Comparison of ENCODE assay signal across 12 cellular contexts in genomic region chr4:76658231-76659102, GRCh38.
DNase-seq lines count a peak whose midpoint lies in the region; ATAC-seq and TF ChIP-seq lines count a peak whose summit lies in the region.
"Had no signal": no experiment of that assay in that cellular context is flagged by ENCODE, and none has a peak within 500 bp of the region (broad histone marks: within the 10 kb centered on the region; RNA-seq: fewer than 3 reads in every experiment).

No MANE protein-coding gene starts in this region.

- no peak overlapping the region for H3K4me3 Mint-ChIP-seq in activated T-helper 17 cell treated with anti-CD3 and anti-CD28 coated beads, Interleukin-2, amount 50 U/mL, for 72 hours
- H3K4me3 Mint-ChIP-seq: nephron had no signal

- TF ChIP-seq CTCF in kidney epithelial cell (IDR thresholded peaks at IDR 0.05; ENCODE audit: insufficient read depth, low read length, poor library complexity, severe bottlenecking) = no peak

- DNase-seq in Daoy (ENCODE audit: low read depth) (peak; percentile 60), kidney epithelial cell (ENCODE audit: low read depth) (peak; percentile 66), HT-29 (ENCODE audit: low spot score) (no peak), NCI-H510A treated with DMSO at 0.1 percent for 48 hours (lab: John Stamatoyannopoulos, UW) (no peak), NCI-H345 treated with DMSO at 0.1 percent for 48 hours (lab: John Stamatoyannopoulos, UW; ENCODE audit: unreplicated experiment) (no peak)
- DNase-seq: activated T-cell treated with anti-CD3 and anti-CD28 coated beads, Interleukin-2, amount 50 U/mL, for 1 hour; DMS79 treated with DMSO at 0.1 percent for 48 hours; Right ventricle myocardium superior had no signal

- H3K27me3 Mint-ChIP-seq in activated T-helper 17 cell treated with anti-CD3 and anti-CD28 coated beads, Interleukin-2, amount 50 U/mL, for 72 hours = peaks cover 3% of the 10 kb centered on the region

- H3K27me3 ChIP-seq in kidney epithelial cell (ENCODE audit: control insufficient read depth, insufficient read depth, low read length) = no peaks in the 10 kb centered on the region

- H3K36me3 Mint-ChIP-seq in activated T-helper 17 cell treated with anti-CD3 and anti-CD28 coated beads, Interleukin-2, amount 50 U/mL, for 72 hours (ENCODE audit: low read depth) = no peaks in the 10 kb centered on the region

- peak overlapping the region; percentile 42 for H3K27ac Mint-ChIP-seq in activated T-helper 17 cell treated with anti-CD3 and anti-CD28 coated beads, Interleukin-2, amount 50 U/mL, for 72 hours

- H3K4me3 ChIP-seq in kidney epithelial cell (ENCODE audit: low read depth, low read length) = no peak overlapping the region

- H3K36me3 ChIP-seq in kidney epithelial cell (ENCODE audit: control insufficient read depth, insufficient read depth, low read length) = no peaks in the 10 kb centered on the region

- no peaks in the 10 kb centered on the region for H3K9me3 Mint-ChIP-seq in activated T-helper 17 cell treated with anti-CD3 and anti-CD28 coated beads, Interleukin-2, amount 50 U/mL, for 72 hours
- H3K9me3 Mint-ChIP-seq: nephron had no signal

- peak; percentile 64 for ATAC-seq in HG02938 (IDR thresholded peaks at IDR 0.05; ENCODE audit: unreplicated experiment)
- peak; percentile 46 for ATAC-seq in activated T-helper 17 cell treated with anti-CD3 and anti-CD28 coated beads, Interleukin-2, amount 50 U/mL, for 72 hours (replicated peaks)
- no peak for ATAC-seq in GM19328 (IDR thresholded peaks at IDR 0.05; ENCODE audit: unreplicated experiment)

- no peaks in the 10 kb centered on the region for H3K4me1 Mint-ChIP-seq in activated T-helper 17 cell treated with anti-CD3 and anti-CD28 coated beads, Interleukin-2, amount 50 U/mL, for 72 hours

Comparison
In these comparisons a context has a peak if more than half of its experiments do, and no peak if none do; other contexts are left out.
1. DNase-seq: peak in Daoy (single experiment) and kidney epithelial cell (single experiment); none in HT-29 (single experiment), NCI-H510A treated with DMSO at 0.1 percent for 48 hours (single experiment) and NCI-H345 treated with DMSO at 0.1 percent for 48 hours (single experiment).